In the genomic region with DNA sequence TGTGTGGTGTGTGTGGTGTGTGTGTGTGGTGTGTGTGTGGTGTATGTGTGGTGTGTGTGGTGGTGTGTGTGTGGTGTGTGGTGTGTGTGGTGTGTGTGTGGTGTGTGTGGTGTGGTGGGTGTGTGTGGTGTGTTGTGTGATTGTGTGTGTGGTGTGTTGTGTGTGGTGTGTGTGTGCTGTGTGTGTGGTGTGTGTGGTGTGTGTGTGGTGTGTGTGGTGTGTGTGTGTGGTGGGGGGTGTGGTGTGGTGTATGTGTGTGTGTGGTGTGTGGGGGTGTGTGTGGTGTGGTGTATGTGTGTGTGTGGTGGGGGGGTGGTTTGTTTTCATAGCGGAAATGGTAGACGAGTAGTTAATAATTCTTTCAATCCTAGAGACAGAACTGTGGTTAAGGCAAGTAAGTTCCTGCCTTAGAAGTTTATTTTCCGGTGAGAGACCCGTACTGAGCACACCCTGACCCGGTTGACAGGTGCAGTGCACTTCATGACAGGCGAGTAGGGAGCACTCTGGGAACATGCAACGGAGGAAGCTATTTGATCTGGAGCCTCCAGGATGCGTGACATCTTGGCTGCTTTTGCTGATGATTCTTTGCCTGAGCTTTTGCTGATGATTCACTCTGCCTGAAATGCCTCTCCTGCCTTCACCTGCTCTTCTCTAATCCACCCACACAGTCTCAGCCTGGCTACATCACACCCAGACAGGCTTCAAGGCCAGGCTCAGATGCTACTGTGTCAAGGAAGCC, we compare ENCODE assay signal across 8 cellular contexts. TPM values are rescaled to one million over a fixed set of nuclear protein-coding genes. Genes with fewer than 3 reads are reported as not detected.
DNase-seq lines count a peak whose midpoint lies in the region; ATAC-seq, FAIRE-seq and TF ChIP-seq lines count a peak whose summit lies in the region.

No MANE protein-coding gene starts in this region.

- peak overlapping the region; percentile 42 for H3K27ac Mint-ChIP-seq in Calu3 (ENCODE audit: unreplicated experiment)

- peak; percentile 100 for FAIRE-seq in bronchial epithelial cell (lab: Jason Lieb, UNC)

- H3K4me1 Mint-ChIP-seq in Calu3 (ENCODE audit: low read depth, unreplicated experiment), result peaks cover 47% of the 10 kb centered on the region

- H3K36me3 ChIP-seq in bronchial epithelial cell (ENCODE audit: control insufficient read depth, insufficient read depth, low read length), result no peaks in the 10 kb centered on the region

- H3K9me3 Mint-ChIP-seq in Calu3 (ENCODE audit: low read depth, unreplicated experiment), result no peaks in the 10 kb centered on the region

- no peak for TF ChIP-seq CTCF in Calu3 (IDR thresholded peaks at IDR 0.05; ENCODE audit: unreplicated experiment)
- TF ChIP-seq CTCF in bronchial epithelial cell (IDR thresholded peaks at IDR 0.05; ENCODE audit: insufficient read depth, low read length, severe bottlenecking), result no peak

- H3K27me3 Mint-ChIP-seq in Calu3 (ENCODE audit: unreplicated experiment), result peaks cover 82% of the 10 kb centered on the region

- H3K27me3 ChIP-seq in bronchial epithelial cell (ENCODE audit: control insufficient read depth, insufficient read depth, low read length), result no peaks in the 10 kb centered on the region

- peaks cover 5% of the 10 kb centered on the region for H3K36me3 Mint-ChIP-seq in Calu3 (ENCODE audit: insufficient read depth, unreplicated experiment)

- intact Hi-C loops in Calu3 (cut with micrococcal nuclease; ENCODE audit: unreplicated experiment), result no loop called here

- no TSS peak for BruUV-seq in Calu3 (replicated peaks; lab: Mats Ljungman, UMichigan)

- no peak overlapping the region for H3K4me3 ChIP-seq in bronchial epithelial cell (ENCODE audit: low read depth, low read length)

- CTCF ChIA-PET in Calu3 (lab: Charles Lee), result interaction anchor here (0.9 to 1.2 kb wide), 3 partner anchors 14 to 43 kb away, joined by 3 read pairs; no protein-coding TSS in a partner anchor

- H3K4me3 Mint-ChIP-seq in Calu3 (ENCODE audit: low read depth, unreplicated experiment), result no peak overlapping the region

- peak; percentile 84 for ATAC-seq in GM21529 (IDR thresholded peaks at IDR 0.05; ENCODE audit: unreplicated experiment)

- peak; percentile 30 for DNase-seq in Calu3
- peak; percentile 94 for DNase-seq in LHCN-M2 (ENCODE audit: low read depth)
- DNase-seq in bronchial epithelial cell (ENCODE audit: low read depth), result peak; percentile 100
- peak; percentile 30 for DNase-seq in stimulated activated CD4-positive, alpha-beta T cell treated with anti-CD3 and anti-CD28 coated beads, Interleukin-2, amount 100 ng/mL, for 48 hours
- DNase-seq in DMS 273 treated with DMSO at 0.1 percent for 48 hours (lab: John Stamatoyannopoulos, UW), result no peak
- DNase-seq in NOMO-1 (lab: John Stamatoyannopoulos, UW; ENCODE audit: unreplicated experiment in 2 of 2), result no peak
- DNase-seq in SIG-M5 (lab: John Stamatoyannopoulos, UW), result no peak

RNA-seq across cellular contexts. Expression of gene FAT2, which starts 21.7 kb away (rescaled TPM):
- total RNA-seq in Calu3 (2022), result not detected in 2 replicates
- 0.13 TPM in 1 of 2 replicates, not detected in the other for total RNA-seq in LHCN-M2 (2014; rRNA removed)
- 0.07 TPM for polyA plus RNA-seq in LHCN-M2 (2012)
- total RNA-seq in bronchial epithelial cell, result 34.2 and 62.6 TPM in 2 replicates

Comparison
In these comparisons a context has a peak if more than half of its experiments do, and no peak if none do; other contexts are left out.
1. DNase-seq: peak in Calu3 (single experiment), LHCN-M2 (single experiment), bronchial epithelial cell (single experiment) and stimulated activated CD4-positive, alpha-beta T cell treated with anti-CD3 and anti-CD28 coated beads, Interleukin-2, amount 100 ng/mL, for 48 hours (2 of 2); none in DMS 273 treated with DMSO at 0.1 percent for 48 hours (single experiment), NOMO-1 (0 of 2) and SIG-M5 (single experiment).
2. RNA of gene FAT2, which starts 21.7 kb away (total RNA-seq): 34.2 to 62.6 TPM in bronchial epithelial cell; not detected in Calu3 and 0.13 TPM in LHCN-M2; every median in the first group is over 10 times any median in the second.